Comparison of ENCODE assay signal across 8 cellular contexts in the genomic region with DNA sequence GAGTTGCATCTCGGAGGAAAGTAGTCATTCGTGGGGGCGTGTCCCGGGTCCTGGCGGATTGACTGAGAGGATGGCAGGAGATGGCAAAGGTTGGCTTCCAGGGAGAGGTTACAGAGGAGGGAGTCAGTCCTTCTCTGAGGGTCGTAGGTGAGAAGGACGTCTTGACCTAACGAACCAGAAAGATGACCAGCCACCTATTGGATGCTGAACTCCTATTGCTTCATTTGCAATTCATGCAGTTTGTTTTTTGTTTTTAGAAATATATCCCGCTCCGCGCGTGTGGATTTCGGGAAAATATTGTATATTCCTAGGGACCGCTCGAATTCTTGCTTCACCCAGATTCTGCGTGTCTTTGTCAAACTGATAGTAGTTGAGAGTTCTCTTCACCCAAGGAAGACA. TPM values are rescaled to one million over a fixed set of nuclear protein-coding genes. Genes with fewer than 3 reads are reported as not detected.
A peak's percentile ranks its signal among the peaks of the same experiment; 100 is the strongest.
DNase-seq lines count a peak whose midpoint lies in the region; ATAC-seq and TF ChIP-seq lines count a peak whose summit lies in the region.

No MANE protein-coding gene starts in this region.

- H3K56ac ChIP-seq in IMR-90 (ENCODE audit: extremely low read depth, insufficient read depth, low read length) = peak overlapping the region; percentile 60; the same call in 1 of the 2 replicates

- H4K91ac ChIP-seq in IMR-90 (ENCODE audit: insufficient read depth, low read depth, low read length) = peak overlapping the region; percentile 26

- peak overlapping the region; percentile 85 for H3K27ac ChIP-seq in IMR-90 (ENCODE audit: insufficient read depth, low read length)
- H3K27ac ChIP-seq in esophagus squamous epithelium = peak overlapping the region; percentile 88 to 94 (median 91)
- peak overlapping the region; percentile 91 to 95 for H3K27ac ChIP-seq in tibial artery

- H3K18ac ChIP-seq in IMR-90 (ENCODE audit: low read depth, low read length) = peak overlapping the region; percentile 65

- DNase-seq in CD14-positive monocyte (ENCODE audit: low spot score) = peak; percentile 59
- no peak for DNase-seq in IMR-90
- peak; percentile 61 for DNase-seq in activated CD4-positive, alpha-beta memory T cell treated with anti-CD3 and anti-CD28 coated beads, Interleukin-2, amount 10 ng/mL, durations not matched to agents 7 days and 5 days
- DNase-seq in esophagus squamous epithelium (lab: John Stamatoyannopoulos, UW) = no peak
- peak; percentile 74 for DNase-seq in omental fat pad (ENCODE audit: low spot score)
- peak in 1 of 2 donors; percentile 49 for DNase-seq in tibial artery
- DNase-seq in OCI-M1 (lab: John Stamatoyannopoulos, UW) = no peak

- H2AK9ac ChIP-seq in IMR-90 (replicated peaks; ENCODE audit: low read depth, low read length, poor library complexity) = peak overlapping the region; percentile 49

- H2AK5ac ChIP-seq in IMR-90 (ENCODE audit: low read depth, low read length) = no peak overlapping the region

- H3K36me3 ChIP-seq in IMR-90 (ENCODE audit: control insufficient read depth, insufficient read depth, low read length) = no peaks in the 10 kb centered on the region
- H3K36me3 ChIP-seq in esophagus squamous epithelium = no peaks in the 10 kb centered on the region
- H3K36me3 ChIP-seq in tibial artery = no peaks in the 10 kb centered on the region

- H3K36me3 Mint-ChIP-seq in CD14-positive monocyte = peaks cover 0 to 4% of the 10 kb centered on the region in 2 donors
- no peaks in the 10 kb centered on the region for H3K36me3 Mint-ChIP-seq in activated CD4-positive, alpha-beta memory T cell treated with anti-CD3 and anti-CD28 coated beads, Interleukin-2, amount 10 ng/mL, durations not matched to agents 7 days and 5 days (ENCODE audit: low read depth)

- in situ Hi-C loops in IMR-90 (cut with MboI; ENCODE audit: low sequenced_read_pairs) = no loop called here

- no peaks in the 10 kb centered on the region for H3K27me3 ChIP-seq in IMR-90 (ENCODE audit: control insufficient read depth, insufficient read depth, low read length)
- H3K27me3 ChIP-seq in esophagus squamous epithelium = no peaks in the 10 kb centered on the region
- H3K27me3 ChIP-seq in tibial artery = no peaks in the 10 kb centered on the region

- dilution Hi-C loops in IMR-90 (cut with HindIII; ENCODE audit: low sequenced_read_pairs, unreplicated experiment) = no loop called here

- TSS peak; percentile 41 for BruUV-seq in IMR-90 (replicated peaks; lab: Mats Ljungman, UMichigan)

- H3K4me3 ChIP-seq in IMR-90 (ENCODE audit: insufficient read depth, low read depth, low read length) = peak overlapping the region; percentile 94
- H3K4me3 ChIP-seq in esophagus squamous epithelium = peak overlapping the region; percentile 63 to 82 (median 78)
- peak overlapping the region; percentile 77 to 98 for H3K4me3 ChIP-seq in tibial artery

- CTCF ChIA-PET in IMR-90 (lab: Yijun Ruan, JAX) = no interaction called here
- CTCF ChIA-PET in activated CD4-positive, alpha-beta memory T cell treated with anti-CD3 and anti-CD28 coated beads, Interleukin-2, amount 10 ng/mL, durations not matched to agents 7 days and 5 days (lab: Charles Lee) = no interaction called here

- H3K14ac ChIP-seq in IMR-90 (replicated peaks; ENCODE audit: low read depth, low read length) = peak overlapping the region; percentile 92

- peaks cover 0 to 7% (median 1%) of the 10 kb centered on the region in 3 donors for H3K27me3 Mint-ChIP-seq in CD14-positive monocyte (ENCODE audit: low read depth in 3 of 3)
- H3K27me3 Mint-ChIP-seq in activated CD4-positive, alpha-beta memory T cell treated with anti-CD3 and anti-CD28 coated beads, Interleukin-2, amount 10 ng/mL, durations not matched to agents 7 days and 5 days = peaks cover 8% of the 10 kb centered on the region

- 0% methylated on average over 1 of the region's 16 CpGs; no CpG with 5 or more reads in 1 of the 2 experiments for WGBS in IMR-90 (ENCODE audit: extremely low coverage in 2 of 2, insufficient read length in 1 of 2), 2 experiments
- 3% methylated on average over 16 of the region's 16 CpGs for WGBS in esophagus squamous epithelium, 2 donors

- H3K9ac ChIP-seq in IMR-90 (ENCODE audit: low read depth, low read length) = peak overlapping the region; percentile 82

- intact Hi-C loops in CD14-positive monocyte (cut with micrococcal nuclease) (no loop called here), IMR-90 (cut with micrococcal nuclease) (loop anchor here (2.0 to 5.0 kb wide), 3 partner anchors 15 to 192 kb away; no protein-coding TSS in a partner anchor), esophagus squamous epithelium (cut with DNase I) (no loop called here), tibial artery (cut with DNase I; ENCODE audit: low total_unique reads) (no loop called here)

- H2BK5ac ChIP-seq in IMR-90 (ENCODE audit: low read depth, low read length, poor library complexity, severe bottlenecking) = peak overlapping the region; percentile 81

- H2BK15ac ChIP-seq in IMR-90 (ENCODE audit: low read depth, low read length) = peak overlapping the region; percentile 3; the same call in 1 of the 3 replicates

- no peak; the same call in 1 of the 2 replicates for ATAC-seq in IMR-90 (ENCODE audit: low read depth)
- ATAC-seq in omental fat pad (ENCODE audit: low FRiP score) = peak; percentile 72
- no peak for ATAC-seq in HG03442 (IDR thresholded peaks at IDR 0.05; ENCODE audit: unreplicated experiment)

- peaks cover 0 to 2% (median 0%) of the 10 kb centered on the region in 7 donors for H3K9me3 Mint-ChIP-seq in CD14-positive monocyte
- H3K9me3 Mint-ChIP-seq in activated CD4-positive, alpha-beta memory T cell treated with anti-CD3 and anti-CD28 coated beads, Interleukin-2, amount 10 ng/mL, durations not matched to agents 7 days and 5 days = peaks cover 2% of the 10 kb centered on the region

- peak overlapping the region; percentile 91 to 97 for H3K4me3 Mint-ChIP-seq in CD14-positive monocyte
- peak overlapping the region; percentile 86 for H3K4me3 Mint-ChIP-seq in activated CD4-positive, alpha-beta memory T cell treated with anti-CD3 and anti-CD28 coated beads, Interleukin-2, amount 10 ng/mL, durations not matched to agents 7 days and 5 days

- POLR2A ChIA-PET in IMR-90 (lab: Charles Lee; ENCODE audit: unreplicated experiment) = no interaction called here
- POLR2A ChIA-PET in activated CD4-positive, alpha-beta memory T cell treated with anti-CD3 and anti-CD28 coated beads, Interleukin-2, amount 10 ng/mL, durations not matched to agents 7 days and 5 days (lab: Charles Lee) = interaction anchor here (0.9 kb wide), 1 partner anchor 16 kb away, joined by 4 read pairs; no protein-coding TSS in a partner anchor

- no peaks in the 10 kb centered on the region for H3K9me3 ChIP-seq in IMR-90 (ENCODE audit: control insufficient read depth, insufficient read depth, low read length)
- H3K9me3 ChIP-seq in esophagus squamous epithelium = no peaks in the 10 kb centered on the region
- H3K9me3 ChIP-seq in tibial artery = no peaks in the 10 kb centered on the region

- peaks cover 14 to 28% of the 10 kb centered on the region in 2 experiments for H3K79me1 ChIP-seq in IMR-90 (ENCODE audit: low read depth in 1 of 2, low read length in 2 of 2)

- peaks cover 6% of the 10 kb centered on the region; the same call in 1 of the 2 replicates for H3K4me1 ChIP-seq in IMR-90 (ENCODE audit: control insufficient read depth, insufficient read depth, low read length)
- H3K4me1 ChIP-seq in esophagus squamous epithelium = peaks cover 0 to 40% (median 11%) of the 10 kb centered on the region in 3 donors
- H3K4me1 ChIP-seq in tibial artery = peaks cover 0 to 52% (median 20%) of the 10 kb centered on the region in 4 donors

- H4K20me1 ChIP-seq in IMR-90 (ENCODE audit: insufficient read depth, low read length) = no peaks in the 10 kb centered on the region

- TF ChIP-seq POLR2A in IMR-90 (IDR thresholded peaks at IDR 0.05; ENCODE audit: low read depth, low read length) (no peak), esophagus squamous epithelium (IDR thresholded peaks at IDR 0.05) (no peak)

- H4K5ac ChIP-seq in IMR-90 (ENCODE audit: low read depth, low read length) = peak overlapping the region; percentile 65

- peaks cover 18% of the 10 kb centered on the region for H3K4me1 Mint-ChIP-seq in CD14-positive monocyte
- H3K4me1 Mint-ChIP-seq in activated CD4-positive, alpha-beta memory T cell treated with anti-CD3 and anti-CD28 coated beads, Interleukin-2, amount 10 ng/mL, durations not matched to agents 7 days and 5 days = peaks cover 23% of the 10 kb centered on the region

- H3K4me2 ChIP-seq in IMR-90 (ENCODE audit: low read depth, low read length) = peak overlapping the region; percentile 97

- H3K27ac Mint-ChIP-seq in CD14-positive monocyte = peak overlapping the region; percentile 79 to 92 (median 89)
- peak overlapping the region; percentile 74 for H3K27ac Mint-ChIP-seq in activated CD4-positive, alpha-beta memory T cell treated with anti-CD3 and anti-CD28 coated beads, Interleukin-2, amount 10 ng/mL, durations not matched to agents 7 days and 5 days

- peak overlapping the region; percentile 71 to 76; a peak in 3 of 4 replicates for H4K8ac ChIP-seq in IMR-90 (ENCODE audit: low read depth in 2 of 2, low read length in 2 of 2)

- peak overlapping the region; percentile 91 for H2AFZ ChIP-seq in IMR-90 (replicated peaks; ENCODE audit: low read length, poor library complexity)

- peak overlapping the region; percentile 78 for H2BK120ac ChIP-seq in IMR-90 (ENCODE audit: low read depth, low read length)

- no peak for TF ChIP-seq RAD21 in IMR-90 (IDR thresholded peaks at IDR 0.05; ENCODE audit: low read length)

- H2BK20ac ChIP-seq in IMR-90 (ENCODE audit: low read depth, low read length) = no peak overlapping the region

- H3K23ac ChIP-seq in IMR-90 (ENCODE audit: low read depth, low read length) = peak overlapping the region; percentile 96

- peak overlapping the region; percentile 63 for H3K4ac ChIP-seq in IMR-90 (ENCODE audit: low read depth, low read length)

- peaks cover 8% of the 10 kb centered on the region for H3K9me1 ChIP-seq in IMR-90 (ENCODE audit: insufficient read depth, low read length)

- TF ChIP-seq CTCF in CD14-positive monocyte (IDR thresholded peaks at IDR 0.05) = no peak
- TF ChIP-seq CTCF in IMR-90 (conservative IDR thresholded peaks at IDR 0.05; ENCODE audit: low read depth, low read length) = no peak
- no peak for TF ChIP-seq CTCF in esophagus squamous epithelium (IDR thresholded peaks at IDR 0.05)
- no peak for TF ChIP-seq CTCF in omental fat pad (IDR thresholded peaks at IDR 0.05)
- no peak for TF ChIP-seq CTCF in tibial artery (IDR thresholded peaks at IDR 0.05)

TF ChIP-seq in IMR-90, 13 proteins besides CTCF, POLR2A, EP300 and RAD21 (continues in another document):
- peak; percentile 17; the same call in 1 of the 2 replicates for TF ChIP-seq CEBPB (IDR thresholded peaks at IDR 0.05; ENCODE audit: low read depth, low read length)

RNA-seq across cellular contexts. Expression of gene DISP1, which starts 0.5 kb away (rescaled TPM):
- polyA plus RNA-seq in CD14-positive monocyte (under 1 TPM; 0.34 to 0.61 TPM), IMR-90 (2012; rRNA removed) (3.3 TPM in 2 replicates)
- total RNA-seq in IMR-90 (2012; rRNA removed) (4.7 and 5.2 TPM in 2 replicates), esophagus squamous epithelium (1 to 10 TPM; 1.8 to 6.7 (median 3.8) TPM), omental fat pad (10 to 100 TPM; 10.1 to 59.9 (median 18.4) TPM)
- polyA plus RNA-seq in IMR-90 (2012; cell fraction: cytosol; rRNA removed) = 1.6 and 2.2 TPM in 2 replicates
- 5.1 and 7.6 TPM in 2 replicates for polyA plus RNA-seq in IMR-90 (2012; cell fraction: nucleus; rRNA removed; ENCODE audit: low replicate concordance)
- total RNA-seq in activated CD4-positive, alpha-beta memory T cell treated with anti-CD3 and anti-CD28 coated beads, Interleukin-2, amount 10 ng/mL, durations not matched to agents 7 days and 5 days = 1 to 10 TPM; 1.1 to 1.4 TPM

Comparison
In these comparisons a context has a peak if more than half of its experiments do, and no peak if none do; other contexts are left out.
1. DNase-seq: peak in CD14-positive monocyte (single experiment), activated CD4-positive, alpha-beta memory T cell treated with anti-CD3 and anti-CD28 coated beads, Interleukin-2, amount 10 ng/mL, durations not matched to agents 7 days and 5 days (single experiment) and omental fat pad (single experiment); none in IMR-90 (single experiment), esophagus squamous epithelium (single experiment) and OCI-M1 (single experiment).
2. Peak in every context shown above with its lines, with median percentiles within 50 percentile points of each other: H3K27ac ChIP-seq and H3K4me3 ChIP-seq.